ENCODE assay signal across 8 cellular contexts in genomic region chr1:6634278-6635052, GRCh38. TPM values are rescaled to one million over a fixed set of nuclear protein-coding genes. Genes with fewer than 3 reads are reported as not detected.
DNase-seq lines count a peak whose midpoint lies in the region; ATAC-seq, FAIRE-seq and TF ChIP-seq lines count a peak whose summit lies in the region.

No MANE protein-coding gene starts in this region.

- H3K36me3 Mint-ChIP-seq in astrocyte (ENCODE audit: low read depth, unreplicated experiment) = peaks cover 21% of the 10 kb centered on the region

- H3K79me2 ChIP-seq in astrocyte (ENCODE audit: insufficient read depth, low read length) = no peaks in the 10 kb centered on the region

- H3K27ac ChIP-seq in astrocyte (ENCODE audit: low read depth, low read length) = no peak overlapping the region

- peaks cover 5% of the 10 kb centered on the region for H4K20me1 ChIP-seq in astrocyte (ENCODE audit: insufficient read depth, low read length)

- peak; percentile 10 for TF ChIP-seq CTCF in astrocyte (IDR thresholded peaks at IDR 0.05; ENCODE audit: insufficient read depth, low read depth, low read length)

- no peak for FAIRE-seq in astrocyte (lab: Jason Lieb, UNC)

- no peaks in the 10 kb centered on the region for H3K27me3 Mint-ChIP-seq in astrocyte (ENCODE audit: low read depth, unreplicated experiment)

- H3K4me3 Mint-ChIP-seq in astrocyte (ENCODE audit: unreplicated experiment) = no peak overlapping the region

- ATAC-seq in GM18873 (IDR thresholded peaks at IDR 0.05; ENCODE audit: low FRiP score, unreplicated experiment) (no peak), HG02763 (IDR thresholded peaks at IDR 0.05; ENCODE audit: unreplicated experiment) (no peak)

- no peak overlapping the region for H2AFZ ChIP-seq in astrocyte (ENCODE audit: low read depth, low read length)

- H3K4me1 Mint-ChIP-seq in astrocyte (ENCODE audit: low read depth, unreplicated experiment) = no peaks in the 10 kb centered on the region

- H3K9ac ChIP-seq in astrocyte (ENCODE audit: low read length) = no peak overlapping the region

- peaks cover 9% of the 10 kb centered on the region for H3K4me1 ChIP-seq in astrocyte (ENCODE audit: insufficient read depth, low read length)

- peaks cover 9% of the 10 kb centered on the region for H3K36me3 ChIP-seq in astrocyte (ENCODE audit: insufficient read depth, low read length)

- no peak overlapping the region for H3K4me2 ChIP-seq in astrocyte (ENCODE audit: low read length)

- no peaks in the 10 kb centered on the region for H3K27me3 ChIP-seq in astrocyte (ENCODE audit: insufficient read depth, low read length)

- no peak overlapping the region for H3K4me3 ChIP-seq in astrocyte (ENCODE audit: insufficient read depth, low read depth, low read length)

- H3K27ac Mint-ChIP-seq in astrocyte (ENCODE audit: unreplicated experiment) = no peak overlapping the region

- peak; percentile 73 for DNase-seq in NCI-H82 (lab: John Stamatoyannopoulos, UW)
- DNase-seq in NCI-H82 treated with DMSO at 0.1 percent for 48 hours (lab: John Stamatoyannopoulos, UW; ENCODE audit: unreplicated experiment) = no peak
- DNase-seq in RPMI7951 (ENCODE audit: low read depth) = peak; percentile 32
- no peak for DNase-seq in astrocyte (ENCODE audit: low read depth)
- peak; percentile 85 for DNase-seq in islet precursor cell
- peak; percentile 35 for DNase-seq in stimulated activated CD8-positive, alpha-beta memory T cell treated with anti-CD3 and anti-CD28 coated beads, Interleukin-4, amount 100 ng/mL, for 24 hours (ENCODE audit: low read depth)

- H3K9me3 ChIP-seq in astrocyte (ENCODE audit: insufficient read depth, low read depth, low read length) = no peaks in the 10 kb centered on the region

- no peaks in the 10 kb centered on the region for H3K9me3 Mint-ChIP-seq in astrocyte (ENCODE audit: unreplicated experiment)

RNA-seq across cellular contexts. Expression of gene THAP3, which starts 9.8 kb away (rescaled TPM):
- total RNA-seq in RPMI7951 (2014; rRNA removed; shearing (Covaris generic)) = 29.9 and 30.8 TPM in 2 replicates
- 15.1 and 16.5 TPM in 2 replicates for total RNA-seq in astrocyte

RNA-seq across cellular contexts. Expression of gene PHF13, which starts 20.9 kb away (rescaled TPM):
- total RNA-seq in RPMI7951 (2014; rRNA removed; shearing (Covaris generic)) = 10.7 and 11.2 TPM in 2 replicates
- 23.7 and 24.7 TPM in 2 replicates for total RNA-seq in astrocyte

RNA-seq across cellular contexts. Expression of gene KLHL21, which starts 31.8 kb away (rescaled TPM):
- total RNA-seq in RPMI7951 (2014; rRNA removed; shearing (Covaris generic)) = 11.1 and 14.6 TPM in 2 replicates
- 39.7 and 42.3 TPM in 2 replicates for total RNA-seq in astrocyte

RNA-seq across cellular contexts. Expression of gene ZBTB48, which starts 54.7 kb away (rescaled TPM):
- 11.4 and 15.6 TPM in 2 replicates for total RNA-seq in RPMI7951 (2014; rRNA removed; shearing (Covaris generic))
- 20.0 and 26.5 TPM in 2 replicates for total RNA-seq in astrocyte

Comparison
In these comparisons a context has a peak if more than half of its experiments do, and no peak if none do; other contexts are left out.
1. DNase-seq: peak in NCI-H82 (single experiment), RPMI7951 (single experiment), islet precursor cell (single experiment) and stimulated activated CD8-positive, alpha-beta memory T cell treated with anti-CD3 and anti-CD28 coated beads, Interleukin-4, amount 100 ng/mL, for 24 hours (single experiment); none in NCI-H82 treated with DMSO at 0.1 percent for 48 hours (single experiment) and astrocyte (single experiment).